8 cellular contexts compared by ENCODE assay signal in the genomic region with DNA sequence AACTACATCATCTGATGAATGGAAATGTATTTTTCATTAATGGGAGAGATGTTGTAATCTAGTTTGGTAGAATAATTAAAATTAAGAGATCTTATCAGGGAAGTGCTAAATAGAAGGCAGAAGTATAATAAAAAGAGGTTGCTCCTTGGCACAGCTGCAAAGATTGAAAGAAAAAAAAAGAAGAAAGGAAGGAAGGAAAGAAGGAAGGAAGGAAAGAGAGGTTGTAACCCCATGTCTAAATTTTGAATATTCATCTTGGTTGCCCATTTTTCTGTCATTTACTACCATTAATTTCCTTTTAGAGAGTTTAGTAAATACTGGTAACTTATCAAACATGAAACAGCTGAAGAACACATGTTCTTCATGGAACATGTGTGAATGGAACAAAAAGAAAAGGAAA. TPM values are rescaled to one million over a fixed set of nuclear protein-coding genes. Genes with fewer than 3 reads are reported as not detected.
DNase-seq lines count a peak whose midpoint lies in the region; ATAC-seq and TF ChIP-seq lines count a peak whose summit lies in the region.

No MANE protein-coding gene starts in this region.

- H3K9me3 Mint-ChIP-seq in CD4-positive, CD25-positive, alpha-beta regulatory T cell = peaks cover 0 to 11% (median 5%) of the 10 kb centered on the region in 7 donors

- H3K9me3 ChIP-seq in CD4-positive, CD25-positive, alpha-beta regulatory T cell (ENCODE audit: control insufficient read depth in 2 of 2, low read length in 2 of 2) = no peaks in the 10 kb centered on the region
- H3K9me3 ChIP-seq in MM.1S (replicated peaks; ENCODE audit: insufficient read depth, low read length) (no peaks in the 10 kb centered on the region), neuron (ENCODE audit: low read length) (no peaks in the 10 kb centered on the region)

- peak overlapping the region; percentile 90 to 100 (median 99) for H3K27ac Mint-ChIP-seq in CD4-positive, CD25-positive, alpha-beta regulatory T cell

- peak overlapping the region; percentile 92 for H3K27ac ChIP-seq in CD4-positive, CD25-positive, alpha-beta regulatory T cell (ENCODE audit: insufficient read depth, low read length, poor library complexity, severe bottlenecking)
- peak overlapping the region; percentile 86; the same call in 1 of the 2 replicates for H3K27ac ChIP-seq in MM.1S (ENCODE audit: low read length)
- peak overlapping the region in 57 of 59 donors; percentile 7 to 100 (median 96) for H3K27ac ChIP-seq in dorsolateral prefrontal cortex

- peaks cover 26% of the 10 kb centered on the region for H3F3A ChIP-seq in MM.1S (ENCODE audit: insufficient read depth, low read length)

- no peak for ATAC-seq in CD4-positive, CD25-positive, alpha-beta regulatory T cell (ENCODE audit: low read depth in 2 of 2)
- no peak for ATAC-seq in GM19324 (IDR thresholded peaks at IDR 0.05; ENCODE audit: low FRiP score, unreplicated experiment)

- no peaks in the 10 kb centered on the region for H3K9me2 ChIP-seq in MM.1S (replicated peaks; ENCODE audit: insufficient read depth, low read length)

- H3K9ac ChIP-seq in MM.1S (ENCODE audit: low read length) = peak overlapping the region; percentile 63

- H2AFZ ChIP-seq in MM.1S (ENCODE audit: low read length) (peak overlapping the region; percentile 25), neuron (ENCODE audit: low read depth, low read length) (peak overlapping the region; percentile 63)

- H3K27me3 ChIP-seq in CD4-positive, CD25-positive, alpha-beta regulatory T cell (ENCODE audit: control insufficient read depth, insufficient read depth, low read length) = no peaks in the 10 kb centered on the region
- H3K27me3 ChIP-seq in MM.1S (replicated peaks; ENCODE audit: insufficient read depth, low read length) (no peaks in the 10 kb centered on the region), dorsolateral prefrontal cortex (no peaks in the 10 kb centered on the region), neuron (ENCODE audit: insufficient read depth, low read length) (no peaks in the 10 kb centered on the region)

- H3K79me2 ChIP-seq in MM.1S (ENCODE audit: low read length) = no peaks in the 10 kb centered on the region

- peaks cover 24% of the 10 kb centered on the region for H3K27me3 Mint-ChIP-seq in CD4-positive, CD25-positive, alpha-beta regulatory T cell

- peaks cover 10% of the 10 kb centered on the region for H3K36me3 Mint-ChIP-seq in CD4-positive, CD25-positive, alpha-beta regulatory T cell

- no peaks in the 10 kb centered on the region for H3K36me3 ChIP-seq in CD4-positive, CD25-positive, alpha-beta regulatory T cell (ENCODE audit: control insufficient read depth, insufficient read depth, low read length)
- H3K36me3 ChIP-seq in MM.1S (replicated peaks; ENCODE audit: insufficient read depth, low read length) (no peaks in the 10 kb centered on the region), neuron (ENCODE audit: insufficient read depth, low read length) (no peaks in the 10 kb centered on the region)

- H3K4me2 ChIP-seq in MM.1S (ENCODE audit: low read depth, low read length) = peak overlapping the region; percentile 56

- no peak for DNase-seq in CD4-positive, CD25-positive, alpha-beta regulatory T cell
- DNase-seq in MM.1S = no peak
- no peak for DNase-seq in dorsolateral prefrontal cortex
- DNase-seq in NCI-H524 treated with DMSO at 0.1 percent for 48 hours (lab: John Stamatoyannopoulos, UW) = no peak
- DNase-seq in central memory CD4-positive, alpha-beta T cell = no peak
- DNase-seq in HCEC 1CT = no peak

- H3K4me1 Mint-ChIP-seq in CD4-positive, CD25-positive, alpha-beta regulatory T cell = peaks cover 20 to 42% (median 26%) of the 10 kb centered on the region in 4 donors

- no peaks in the 10 kb centered on the region for H4K20me1 ChIP-seq in MM.1S (ENCODE audit: insufficient read depth, low read length)

- peaks cover 16% of the 10 kb centered on the region for H3K4me1 ChIP-seq in CD4-positive, CD25-positive, alpha-beta regulatory T cell (ENCODE audit: control insufficient read depth, insufficient read depth, low read length, poor library complexity, severe bottlenecking)
- H3K4me1 ChIP-seq in MM.1S (ENCODE audit: low read length) (peaks cover 8% of the 10 kb centered on the region), neuron (ENCODE audit: insufficient read depth, low read length) (peaks cover 10% of the 10 kb centered on the region)

- TF ChIP-seq CTCF in MM.1S (IDR thresholded peaks at IDR 0.05; ENCODE audit: low read length) (no peak), dorsolateral prefrontal cortex (IDR thresholded peaks at IDR 0.05 in 54 of 56, conservative IDR thresholded peaks at IDR 0.05 in 2 of 56; ENCODE audit: low read depth in 1 of 56, partially characterized antibody in 56 of 56) (no peak)

- H3K4me3 Mint-ChIP-seq in CD4-positive, CD25-positive, alpha-beta regulatory T cell = peak overlapping the region; percentile 95 to 98 (median 95)

- H3K4me3 ChIP-seq in CD4-positive, CD25-positive, alpha-beta regulatory T cell (ENCODE audit: low read depth, low read length) = peak overlapping the region; percentile 96
- H3K4me3 ChIP-seq in MM.1S (ENCODE audit: low read length) (peak overlapping the region; percentile 55), dorsolateral prefrontal cortex (peak overlapping the region in 58 of 59 donors; percentile 36 to 96 (median 73)), neuron (ENCODE audit: low read length) (peak overlapping the region; percentile 66)

- intact Hi-C loops in dorsolateral prefrontal cortex (cut with DNase I) = loop anchor here in 1 of 2 donors (5.0 kb wide), 1 partner anchor 93 kb away; a partner anchor contains a TSS

RNA-seq across cellular contexts. Expression of a gene that starts 10.5 kb away (rescaled TPM):
- total RNA-seq in CD4-positive, CD25-positive, alpha-beta regulatory T cell = 263 TPM
- polyA plus RNA-seq in CD4-positive, CD25-positive, alpha-beta regulatory T cell = 10 to 100 TPM; 10.0 to 20.0 (median 11.3) TPM
- 100 to 1,000 TPM in 47 of 120 experiments, 10 to 100 TPM in 73; 56.3 to 151 (median 97.1) TPM for total RNA-seq in dorsolateral prefrontal cortex

RNA-seq across cellular contexts. Expression of a gene that starts 11.1 kb away (rescaled TPM):
- total RNA-seq in CD4-positive, CD25-positive, alpha-beta regulatory T cell = 39.5 TPM
- polyA plus RNA-seq in CD4-positive, CD25-positive, alpha-beta regulatory T cell = 1 to 10 TPM in 3 of 4 donors, under 1 TPM in 1; 0.90 to 2.2 (median 1.5) TPM
- 100 to 1,000 TPM in 8 of 120 experiments, 10 to 100 TPM in 112; 38.4 to 188 (median 62.6) TPM for total RNA-seq in dorsolateral prefrontal cortex
